In the genomic region with DNA sequence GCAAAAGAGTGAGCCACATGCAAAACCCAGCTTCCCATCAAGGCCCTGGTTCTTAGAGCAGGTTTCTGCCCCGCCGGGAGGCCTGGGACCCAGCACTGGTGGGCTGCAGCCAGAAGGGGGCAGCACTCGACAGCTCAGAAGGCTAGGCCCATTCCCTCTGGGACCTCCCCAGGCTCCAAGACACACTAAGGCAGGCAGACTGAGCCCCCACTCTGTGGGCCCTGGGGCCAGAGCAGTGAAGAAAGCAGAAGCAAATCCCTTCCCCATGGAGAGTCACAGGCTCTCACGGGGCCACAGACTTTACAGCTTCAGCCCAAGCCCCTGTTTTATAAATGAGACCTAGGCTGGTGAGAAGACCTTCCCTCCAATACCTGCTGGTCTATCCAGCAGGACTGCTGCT, we compare ENCODE assay signal across 1 cellular context.
TF ChIP-seq lines count a peak whose summit lies in the region.

No MANE protein-coding gene starts in this region.

TF ChIP-seq in HepG2, 621 proteins besides CTCF, POLR2A, EP300 and RAD21 (continued from another document):
- TF ChIP-seq, protein P1, sequence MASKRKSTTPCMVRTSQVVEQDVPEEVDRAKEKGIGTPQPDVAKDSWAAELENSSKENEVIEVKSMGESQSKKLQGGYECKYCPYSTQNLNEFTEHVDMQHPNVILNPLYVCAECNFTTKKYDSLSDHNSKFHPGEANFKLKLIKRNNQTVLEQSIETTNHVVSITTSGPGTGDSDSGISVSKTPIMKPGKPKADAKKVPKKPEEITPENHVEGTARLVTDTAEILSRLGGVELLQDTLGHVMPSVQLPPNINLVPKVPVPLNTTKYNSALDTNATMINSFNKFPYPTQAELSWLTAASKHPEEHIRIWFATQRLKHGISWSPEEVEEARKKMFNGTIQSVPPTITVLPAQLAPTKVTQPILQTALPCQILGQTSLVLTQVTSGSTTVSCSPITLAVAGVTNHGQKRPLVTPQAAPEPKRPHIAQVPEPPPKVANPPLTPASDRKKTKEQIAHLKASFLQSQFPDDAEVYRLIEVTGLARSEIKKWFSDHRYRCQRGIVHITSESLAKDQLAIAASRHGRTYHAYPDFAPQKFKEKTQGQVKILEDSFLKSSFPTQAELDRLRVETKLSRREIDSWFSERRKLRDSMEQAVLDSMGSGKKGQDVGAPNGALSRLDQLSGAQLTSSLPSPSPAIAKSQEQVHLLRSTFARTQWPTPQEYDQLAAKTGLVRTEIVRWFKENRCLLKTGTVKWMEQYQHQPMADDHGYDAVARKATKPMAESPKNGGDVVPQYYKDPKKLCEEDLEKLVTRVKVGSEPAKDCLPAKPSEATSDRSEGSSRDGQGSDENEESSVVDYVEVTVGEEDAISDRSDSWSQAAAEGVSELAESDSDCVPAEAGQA (IDR thresholded peaks at IDR 0.05; ENCODE audit: low read depth) = no peak
- TF ChIP-seq, protein P1 (CRISPR knock-in tag; IDR thresholded peaks at IDR 0.05; ENCODE audit: borderline replicate concordance) = no peak
- no peak for TF ChIP-seq ZKSCAN8 (CRISPR knock-in tag; IDR thresholded peaks at IDR 0.05; ENCODE audit: borderline replicate concordance)
- TF ChIP-seq, protein P2, sequence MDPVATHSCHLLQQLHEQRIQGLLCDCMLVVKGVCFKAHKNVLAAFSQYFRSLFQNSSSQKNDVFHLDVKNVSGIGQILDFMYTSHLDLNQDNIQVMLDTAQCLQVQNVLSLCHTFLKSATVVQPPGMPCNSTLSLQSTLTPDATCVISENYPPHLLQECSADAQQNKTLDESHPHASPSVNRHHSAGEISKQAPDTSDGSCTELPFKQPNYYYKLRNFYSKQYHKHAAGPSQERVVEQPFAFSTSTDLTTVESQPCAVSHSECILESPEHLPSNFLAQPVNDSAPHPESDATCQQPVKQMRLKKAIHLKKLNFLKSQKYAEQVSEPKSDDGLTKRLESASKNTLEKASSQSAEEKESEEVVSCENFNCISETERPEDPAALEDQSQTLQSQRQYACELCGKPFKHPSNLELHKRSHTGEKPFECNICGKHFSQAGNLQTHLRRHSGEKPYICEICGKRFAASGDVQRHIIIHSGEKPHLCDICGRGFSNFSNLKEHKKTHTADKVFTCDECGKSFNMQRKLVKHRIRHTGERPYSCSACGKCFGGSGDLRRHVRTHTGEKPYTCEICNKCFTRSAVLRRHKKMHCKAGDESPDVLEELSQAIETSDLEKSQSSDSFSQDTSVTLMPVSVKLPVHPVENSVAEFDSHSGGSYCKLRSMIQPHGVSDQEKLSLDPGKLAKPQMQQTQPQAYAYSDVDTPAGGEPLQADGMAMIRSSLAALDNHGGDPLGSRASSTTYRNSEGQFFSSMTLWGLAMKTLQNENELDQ (CRISPR knock-in tag; IDR thresholded peaks at IDR 0.05; ENCODE audit: borderline replicate concordance) = no peak
- TF ChIP-seq ETV5 (CRISPR knock-in tag; IDR thresholded peaks at IDR 0.05; ENCODE audit: borderline replicate concordance) = no peak
- TF ChIP-seq HNRNPL (IDR thresholded peaks at IDR 0.05; ENCODE audit: low read depth, low read length) = no peak
- no peak for TF ChIP-seq ZNF790 (CRISPR knock-in tag; IDR thresholded peaks at IDR 0.05; ENCODE audit: borderline replicate concordance)
- TF ChIP-seq ZNF143 (CRISPR knock-in tag; IDR thresholded peaks at IDR 0.05) = no peak
- TF ChIP-seq XRCC5 (optimal IDR thresholded peaks at IDR 0.05; ENCODE audit: low read length) = peak; percentile 72
- TF ChIP-seq, protein P3, sequence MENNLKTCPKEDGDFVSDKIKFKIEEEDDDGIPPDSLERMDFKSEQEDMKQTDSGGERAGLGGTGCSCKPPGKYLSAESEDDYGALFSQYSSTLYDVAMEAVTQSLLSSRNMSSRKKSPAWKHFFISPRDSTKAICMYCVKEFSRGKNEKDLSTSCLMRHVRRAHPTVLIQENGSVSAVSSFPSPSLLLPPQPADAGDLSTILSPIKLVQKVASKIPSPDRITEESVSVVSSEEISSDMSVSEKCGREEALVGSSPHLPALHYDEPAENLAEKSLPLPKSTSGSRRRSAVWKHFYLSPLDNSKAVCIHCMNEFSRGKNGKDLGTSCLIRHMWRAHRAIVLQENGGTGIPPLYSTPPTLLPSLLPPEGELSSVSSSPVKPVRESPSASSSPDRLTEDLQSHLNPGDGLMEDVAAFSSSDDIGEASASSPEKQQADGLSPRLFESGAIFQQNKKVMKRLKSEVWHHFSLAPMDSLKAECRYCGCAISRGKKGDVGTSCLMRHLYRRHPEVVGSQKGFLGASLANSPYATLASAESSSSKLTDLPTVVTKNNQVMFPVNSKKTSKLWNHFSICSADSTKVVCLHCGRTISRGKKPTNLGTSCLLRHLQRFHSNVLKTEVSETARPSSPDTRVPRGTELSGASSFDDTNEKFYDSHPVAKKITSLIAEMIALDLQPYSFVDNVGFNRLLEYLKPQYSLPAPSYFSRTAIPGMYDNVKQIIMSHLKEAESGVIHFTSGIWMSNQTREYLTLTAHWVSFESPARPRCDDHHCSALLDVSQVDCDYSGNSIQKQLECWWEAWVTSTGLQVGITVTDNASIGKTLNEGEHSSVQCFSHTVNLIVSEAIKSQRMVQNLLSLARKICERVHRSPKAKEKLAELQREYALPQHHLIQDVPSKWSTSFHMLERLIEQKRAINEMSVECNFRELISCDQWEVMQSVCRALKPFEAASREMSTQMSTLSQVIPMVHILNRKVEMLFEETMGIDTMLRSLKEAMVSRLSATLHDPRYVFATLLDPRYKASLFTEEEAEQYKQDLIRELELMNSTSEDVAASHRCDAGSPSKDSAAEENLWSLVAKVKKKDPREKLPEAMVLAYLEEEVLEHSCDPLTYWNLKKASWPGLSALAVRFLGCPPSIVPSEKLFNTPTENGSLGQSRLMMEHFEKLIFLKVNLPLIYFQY (CRISPR knock-in tag; IDR thresholded peaks at IDR 0.05; ENCODE audit: borderline replicate concordance) = 0 out of 2 replicates have a peak, but pooled peaks have one; percentile 27
- TF ChIP-seq MAFF (IDR thresholded peaks at IDR 0.05; ENCODE audit: low read depth, low read length) = no peak
- TF ChIP-seq KDM4B (CRISPR knock-in tag; IDR thresholded peaks at IDR 0.05) = no peak
- no peak for TF ChIP-seq KAT2B (IDR thresholded peaks at IDR 0.05; ENCODE audit: borderline replicate concordance, low read depth, low read length)
- no peak for TF ChIP-seq JUN (CRISPR knock-in tag; IDR thresholded peaks at IDR 0.05)
- no peak for TF ChIP-seq KLF15 (CRISPR knock-in tag; IDR thresholded peaks at IDR 0.05; ENCODE audit: borderline replicate concordance)
- TF ChIP-seq GLI4 (CRISPR knock-in tag; IDR thresholded peaks at IDR 0.05; ENCODE audit: borderline replicate concordance) = no peak
- TF ChIP-seq ZNF350 (CRISPR knock-in tag; IDR thresholded peaks at IDR 0.05; ENCODE audit: borderline replicate concordance, low read depth) = 0 out of 2 replicates have a peak, but pooled peaks have one; percentile 17
- TF ChIP-seq HDAC2 (CRISPR knock-in tag; IDR thresholded peaks at IDR 0.05) = no peak
- TF ChIP-seq, protein P4, sequence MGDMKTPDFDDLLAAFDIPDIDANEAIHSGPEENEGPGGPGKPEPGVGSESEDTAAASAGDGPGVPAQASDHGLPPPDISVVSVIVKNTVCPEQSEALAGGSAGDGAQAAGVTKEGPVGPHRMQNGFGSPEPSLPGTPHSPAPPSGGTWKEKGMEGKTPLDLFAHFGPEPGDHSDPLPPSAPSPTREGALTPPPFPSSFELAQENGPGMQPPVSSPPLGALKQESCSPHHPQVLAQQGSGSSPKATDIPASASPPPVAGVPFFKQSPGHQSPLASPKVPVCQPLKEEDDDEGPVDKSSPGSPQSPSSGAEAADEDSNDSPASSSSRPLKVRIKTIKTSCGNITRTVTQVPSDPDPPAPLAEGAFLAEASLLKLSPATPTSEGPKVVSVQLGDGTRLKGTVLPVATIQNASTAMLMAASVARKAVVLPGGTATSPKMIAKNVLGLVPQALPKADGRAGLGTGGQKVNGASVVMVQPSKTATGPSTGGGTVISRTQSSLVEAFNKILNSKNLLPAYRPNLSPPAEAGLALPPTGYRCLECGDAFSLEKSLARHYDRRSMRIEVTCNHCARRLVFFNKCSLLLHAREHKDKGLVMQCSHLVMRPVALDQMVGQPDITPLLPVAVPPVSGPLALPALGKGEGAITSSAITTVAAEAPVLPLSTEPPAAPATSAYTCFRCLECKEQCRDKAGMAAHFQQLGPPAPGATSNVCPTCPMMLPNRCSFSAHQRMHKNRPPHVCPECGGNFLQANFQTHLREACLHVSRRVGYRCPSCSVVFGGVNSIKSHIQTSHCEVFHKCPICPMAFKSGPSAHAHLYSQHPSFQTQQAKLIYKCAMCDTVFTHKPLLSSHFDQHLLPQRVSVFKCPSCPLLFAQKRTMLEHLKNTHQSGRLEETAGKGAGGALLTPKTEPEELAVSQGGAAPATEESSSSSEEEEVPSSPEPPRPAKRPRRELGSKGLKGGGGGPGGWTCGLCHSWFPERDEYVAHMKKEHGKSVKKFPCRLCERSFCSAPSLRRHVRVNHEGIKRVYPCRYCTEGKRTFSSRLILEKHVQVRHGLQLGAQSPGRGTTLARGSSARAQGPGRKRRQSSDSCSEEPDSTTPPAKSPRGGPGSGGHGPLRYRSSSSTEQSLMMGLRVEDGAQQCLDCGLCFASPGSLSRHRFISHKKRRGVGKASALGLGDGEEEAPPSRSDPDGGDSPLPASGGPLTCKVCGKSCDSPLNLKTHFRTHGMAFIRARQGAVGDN (CRISPR knock-in tag; IDR thresholded peaks at IDR 0.05) = peak; percentile 36
- no peak for TF ChIP-seq DNMT3B (CRISPR knock-in tag; conservative IDR thresholded peaks at IDR 0.05)
- TF ChIP-seq ZNF556 (CRISPR knock-in tag; IDR thresholded peaks at IDR 0.05; ENCODE audit: borderline replicate concordance) = no peak
- TF ChIP-seq ZFP90 (CRISPR knock-in tag; IDR thresholded peaks at IDR 0.05; ENCODE audit: borderline replicate concordance) = no peak
- no peak for TF ChIP-seq TRIM24 (CRISPR knock-in tag; IDR thresholded peaks at IDR 0.05)
- no peak for TF ChIP-seq ZNF274 (CRISPR knock-in tag; IDR thresholded peaks at IDR 0.05)
- no peak for TF ChIP-seq ZNF446 (CRISPR knock-in tag; IDR thresholded peaks at IDR 0.05)
- no peak for TF ChIP-seq MAF1 (CRISPR knock-in tag; IDR thresholded peaks at IDR 0.05; ENCODE audit: borderline replicate concordance)
TF ChIP-seq in HepG2: peak in this region for 13.
